1 cellular context compared by ENCODE assay signal in the genomic region with DNA sequence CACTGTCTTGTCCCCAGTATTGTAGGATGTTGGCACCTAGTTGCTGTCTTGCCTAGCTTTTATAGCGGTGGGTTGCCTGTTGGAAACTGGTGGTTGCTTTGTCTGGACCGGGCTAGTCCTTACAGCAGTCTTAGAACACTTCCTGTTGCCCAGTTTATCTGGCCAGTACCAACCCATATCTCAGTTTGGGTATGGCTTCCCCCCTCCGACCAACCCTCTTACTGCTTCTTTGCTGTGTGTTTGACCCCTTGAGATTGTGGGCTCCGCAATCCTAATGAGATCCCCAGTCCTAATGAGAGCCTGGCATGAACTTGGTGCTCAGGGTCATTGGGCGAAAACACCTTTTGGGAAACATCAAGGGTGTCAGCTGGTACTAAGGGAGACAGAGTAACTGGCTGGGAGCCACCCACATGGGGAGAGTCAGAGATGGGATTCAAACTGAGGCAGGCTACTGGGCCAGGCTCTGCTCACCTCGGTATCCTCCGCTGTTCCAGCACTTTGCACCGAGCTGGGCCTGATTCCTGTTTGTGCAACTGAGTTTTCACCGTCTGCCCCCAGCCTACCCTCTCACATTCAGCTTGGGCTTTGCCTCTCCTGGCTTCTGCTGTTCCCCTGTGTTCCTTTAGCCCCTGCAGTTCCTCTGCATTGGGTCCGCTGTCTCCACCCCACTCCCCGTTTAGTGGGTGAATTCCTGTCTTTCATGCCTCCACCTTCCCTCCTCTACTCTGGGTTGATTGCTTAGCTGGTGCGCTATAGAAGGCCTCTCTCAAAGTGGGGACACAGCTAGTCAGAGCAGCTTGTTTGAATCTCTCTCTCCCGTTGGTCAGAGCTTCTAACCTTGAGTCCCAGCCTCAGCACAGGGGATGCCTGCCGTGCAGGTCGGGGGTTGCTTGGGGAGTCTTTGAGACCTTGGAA.
TF ChIP-seq lines count a peak whose summit lies in the region.

No MANE protein-coding gene starts in this region.

TF ChIP-seq in K562, 482 proteins besides CTCF, POLR2A, EP300 and RAD21 (continued from another document):
- TF ChIP-seq, protein P1, sequence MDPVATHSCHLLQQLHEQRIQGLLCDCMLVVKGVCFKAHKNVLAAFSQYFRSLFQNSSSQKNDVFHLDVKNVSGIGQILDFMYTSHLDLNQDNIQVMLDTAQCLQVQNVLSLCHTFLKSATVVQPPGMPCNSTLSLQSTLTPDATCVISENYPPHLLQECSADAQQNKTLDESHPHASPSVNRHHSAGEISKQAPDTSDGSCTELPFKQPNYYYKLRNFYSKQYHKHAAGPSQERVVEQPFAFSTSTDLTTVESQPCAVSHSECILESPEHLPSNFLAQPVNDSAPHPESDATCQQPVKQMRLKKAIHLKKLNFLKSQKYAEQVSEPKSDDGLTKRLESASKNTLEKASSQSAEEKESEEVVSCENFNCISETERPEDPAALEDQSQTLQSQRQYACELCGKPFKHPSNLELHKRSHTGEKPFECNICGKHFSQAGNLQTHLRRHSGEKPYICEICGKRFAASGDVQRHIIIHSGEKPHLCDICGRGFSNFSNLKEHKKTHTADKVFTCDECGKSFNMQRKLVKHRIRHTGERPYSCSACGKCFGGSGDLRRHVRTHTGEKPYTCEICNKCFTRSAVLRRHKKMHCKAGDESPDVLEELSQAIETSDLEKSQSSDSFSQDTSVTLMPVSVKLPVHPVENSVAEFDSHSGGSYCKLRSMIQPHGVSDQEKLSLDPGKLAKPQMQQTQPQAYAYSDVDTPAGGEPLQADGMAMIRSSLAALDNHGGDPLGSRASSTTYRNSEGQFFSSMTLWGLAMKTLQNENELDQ (CRISPR knock-in tag; IDR thresholded peaks at IDR 0.05; ENCODE audit: borderline replicate concordance): no peak
- TF ChIP-seq PHF20 (IDR thresholded peaks at IDR 0.05; ENCODE audit: partially characterized antibody): peak; percentile 11
- TF ChIP-seq HDAC1 (IDR thresholded peaks at IDR 0.05): peak in 1 of 2 experiments; percentile 11; a peak in 1 of 4 replicates
- TF ChIP-seq BCOR (IDR thresholded peaks at IDR 0.05): peak; percentile 34; the same call in 1 of the 2 replicates
- no peak for TF ChIP-seq TOE1 (IDR thresholded peaks at IDR 0.05; ENCODE audit: borderline replicate concordance)
- no peak for TF ChIP-seq TOE1 (CRISPR knock-in tag; IDR thresholded peaks at IDR 0.05; ENCODE audit: borderline replicate concordance, low read depth)
- peak; percentile 56; the same call in 1 of the 2 replicates for TF ChIP-seq ZC3H4 (CRISPR knock-in tag; IDR thresholded peaks at IDR 0.05; ENCODE audit: borderline replicate concordance)
- TF ChIP-seq SMARCA4 (IDR thresholded peaks at IDR 0.05): 0 out of 2 replicates have a peak, but pooled peaks have one; percentile 9
- no peak for TF ChIP-seq RCOR1 (IDR thresholded peaks at IDR 0.05; ENCODE audit: borderline replicate concordance in 1 of 2, low read depth in 2 of 2, low read length in 2 of 2)
- 0 out of 2 replicates have a peak, but pooled peaks have one; percentile 17 for TF ChIP-seq SUPT5H (IDR thresholded peaks at IDR 0.05)
- TF ChIP-seq TCF3 (CRISPR knock-in tag; IDR thresholded peaks at IDR 0.05): 0 out of 2 replicates have a peak, but pooled peaks have one; percentile 9
- TF ChIP-seq, protein P2, sequence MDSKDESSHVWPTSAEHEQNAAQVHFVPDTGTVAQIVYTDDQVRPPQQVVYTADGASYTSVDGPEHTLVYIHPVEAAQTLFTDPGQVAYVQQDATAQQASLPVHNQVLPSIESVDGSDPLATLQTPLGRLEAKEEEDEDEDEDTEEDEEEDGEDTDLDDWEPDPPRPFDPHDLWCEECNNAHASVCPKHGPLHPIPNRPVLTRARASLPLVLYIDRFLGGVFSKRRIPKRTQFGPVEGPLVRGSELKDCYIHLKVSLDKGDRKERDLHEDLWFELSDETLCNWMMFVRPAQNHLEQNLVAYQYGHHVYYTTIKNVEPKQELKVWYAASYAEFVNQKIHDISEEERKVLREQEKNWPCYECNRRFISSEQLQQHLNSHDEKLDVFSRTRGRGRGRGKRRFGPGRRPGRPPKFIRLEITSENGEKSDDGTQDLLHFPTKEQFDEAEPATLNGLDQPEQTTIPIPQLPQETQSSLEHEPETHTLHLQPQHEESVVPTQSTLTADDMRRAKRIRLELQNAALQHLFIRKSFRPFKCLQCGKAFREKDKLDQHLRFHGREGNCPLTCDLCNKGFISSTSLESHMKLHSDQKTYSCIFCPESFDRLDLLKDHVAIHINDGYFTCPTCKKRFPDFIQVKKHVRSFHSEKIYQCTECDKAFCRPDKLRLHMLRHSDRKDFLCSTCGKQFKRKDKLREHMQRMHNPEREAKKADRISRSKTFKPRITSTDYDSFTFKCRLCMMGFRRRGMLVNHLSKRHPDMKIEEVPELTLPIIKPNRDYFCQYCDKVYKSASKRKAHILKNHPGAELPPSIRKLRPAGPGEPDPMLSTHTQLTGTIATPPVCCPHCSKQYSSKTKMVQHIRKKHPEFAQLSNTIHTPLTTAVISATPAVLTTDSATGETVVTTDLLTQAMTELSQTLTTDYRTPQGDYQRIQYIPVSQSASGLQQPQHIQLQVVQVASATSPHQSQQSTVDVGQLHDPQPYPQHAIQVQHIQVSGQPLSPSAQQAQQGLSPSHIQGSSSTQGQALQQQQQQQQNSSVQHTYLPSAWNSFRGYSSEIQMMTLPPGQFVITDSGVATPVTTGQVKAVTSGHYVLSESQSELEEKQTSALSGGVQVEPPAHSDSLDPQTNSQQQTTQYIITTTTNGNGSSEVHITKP (IDR thresholded peaks at IDR 0.05; ENCODE audit: partially characterized antibody): peak; percentile 32
- TF ChIP-seq CXXC5 (CRISPR knock-in tag; IDR thresholded peaks at IDR 0.05): 0 out of 2 replicates have a peak, but pooled peaks have one; percentile 0
- no peak for TF ChIP-seq PHF21A (IDR thresholded peaks at IDR 0.05; ENCODE audit: borderline replicate concordance, low read depth)
- TF ChIP-seq CREB1 (IDR thresholded peaks at IDR 0.05): no peak
- 0 out of 2 replicates have a peak, but pooled peaks have one; percentile 12 for TF ChIP-seq CREB1 (CRISPR knock-in tag; IDR thresholded peaks at IDR 0.05)
- TF ChIP-seq, protein P3, sequence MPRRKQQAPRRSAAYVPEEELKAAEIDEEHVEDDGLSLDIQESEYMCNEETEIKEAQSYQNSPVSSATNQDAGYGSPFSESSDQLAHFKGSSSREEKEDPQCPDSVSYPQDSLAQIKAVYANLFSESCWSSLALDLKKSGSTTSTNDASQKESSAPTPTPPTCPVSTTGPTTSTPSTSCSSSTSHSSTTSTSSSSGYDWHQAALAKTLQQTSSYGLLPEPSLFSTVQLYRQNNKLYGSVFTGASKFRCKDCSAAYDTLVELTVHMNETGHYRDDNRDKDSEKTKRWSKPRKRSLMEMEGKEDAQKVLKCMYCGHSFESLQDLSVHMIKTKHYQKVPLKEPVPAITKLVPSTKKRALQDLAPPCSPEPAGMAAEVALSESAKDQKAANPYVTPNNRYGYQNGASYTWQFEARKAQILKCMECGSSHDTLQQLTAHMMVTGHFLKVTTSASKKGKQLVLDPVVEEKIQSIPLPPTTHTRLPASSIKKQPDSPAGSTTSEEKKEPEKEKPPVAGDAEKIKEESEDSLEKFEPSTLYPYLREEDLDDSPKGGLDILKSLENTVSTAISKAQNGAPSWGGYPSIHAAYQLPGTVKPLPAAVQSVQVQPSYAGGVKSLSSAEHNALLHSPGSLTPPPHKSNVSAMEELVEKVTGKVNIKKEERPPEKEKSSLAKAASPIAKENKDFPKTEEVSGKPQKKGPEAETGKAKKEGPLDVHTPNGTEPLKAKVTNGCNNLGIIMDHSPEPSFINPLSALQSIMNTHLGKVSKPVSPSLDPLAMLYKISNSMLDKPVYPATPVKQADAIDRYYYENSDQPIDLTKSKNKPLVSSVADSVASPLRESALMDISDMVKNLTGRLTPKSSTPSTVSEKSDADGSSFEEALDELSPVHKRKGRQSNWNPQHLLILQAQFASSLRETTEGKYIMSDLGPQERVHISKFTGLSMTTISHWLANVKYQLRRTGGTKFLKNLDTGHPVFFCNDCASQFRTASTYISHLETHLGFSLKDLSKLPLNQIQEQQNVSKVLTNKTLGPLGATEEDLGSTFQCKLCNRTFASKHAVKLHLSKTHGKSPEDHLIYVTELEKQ (CRISPR knock-in tag; IDR thresholded peaks at IDR 0.05): no peak
- TF ChIP-seq, protein P4, sequence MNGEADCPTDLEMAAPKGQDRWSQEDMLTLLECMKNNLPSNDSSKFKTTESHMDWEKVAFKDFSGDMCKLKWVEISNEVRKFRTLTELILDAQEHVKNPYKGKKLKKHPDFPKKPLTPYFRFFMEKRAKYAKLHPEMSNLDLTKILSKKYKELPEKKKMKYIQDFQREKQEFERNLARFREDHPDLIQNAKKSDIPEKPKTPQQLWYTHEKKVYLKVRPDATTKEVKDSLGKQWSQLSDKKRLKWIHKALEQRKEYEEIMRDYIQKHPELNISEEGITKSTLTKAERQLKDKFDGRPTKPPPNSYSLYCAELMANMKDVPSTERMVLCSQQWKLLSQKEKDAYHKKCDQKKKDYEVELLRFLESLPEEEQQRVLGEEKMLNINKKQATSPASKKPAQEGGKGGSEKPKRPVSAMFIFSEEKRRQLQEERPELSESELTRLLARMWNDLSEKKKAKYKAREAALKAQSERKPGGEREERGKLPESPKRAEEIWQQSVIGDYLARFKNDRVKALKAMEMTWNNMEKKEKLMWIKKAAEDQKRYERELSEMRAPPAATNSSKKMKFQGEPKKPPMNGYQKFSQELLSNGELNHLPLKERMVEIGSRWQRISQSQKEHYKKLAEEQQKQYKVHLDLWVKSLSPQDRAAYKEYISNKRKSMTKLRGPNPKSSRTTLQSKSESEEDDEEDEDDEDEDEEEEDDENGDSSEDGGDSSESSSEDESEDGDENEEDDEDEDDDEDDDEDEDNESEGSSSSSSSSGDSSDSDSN (IDR thresholded peaks at IDR 0.05; ENCODE audit: borderline replicate concordance in 1 of 2, low read depth in 2 of 2, low read length in 2 of 2): peak in 1 of 2 experiments; percentile 32; a peak in 1 of 4 replicates
- TF ChIP-seq, protein P5, sequence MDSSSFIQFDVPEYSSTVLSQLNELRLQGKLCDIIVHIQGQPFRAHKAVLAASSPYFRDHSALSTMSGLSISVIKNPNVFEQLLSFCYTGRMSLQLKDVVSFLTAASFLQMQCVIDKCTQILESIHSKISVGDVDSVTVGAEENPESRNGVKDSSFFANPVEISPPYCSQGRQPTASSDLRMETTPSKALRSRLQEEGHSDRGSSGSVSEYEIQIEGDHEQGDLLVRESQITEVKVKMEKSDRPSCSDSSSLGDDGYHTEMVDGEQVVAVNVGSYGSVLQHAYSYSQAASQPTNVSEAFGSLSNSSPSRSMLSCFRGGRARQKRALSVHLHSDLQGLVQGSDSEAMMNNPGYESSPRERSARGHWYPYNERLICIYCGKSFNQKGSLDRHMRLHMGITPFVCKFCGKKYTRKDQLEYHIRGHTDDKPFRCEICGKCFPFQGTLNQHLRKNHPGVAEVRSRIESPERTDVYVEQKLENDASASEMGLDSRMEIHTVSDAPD (CRISPR knock-in tag; IDR thresholded peaks at IDR 0.05): no peak
- peak; percentile 18; the same call in 1 of the 2 replicates for TF ChIP-seq ETV1 (tag; conservative IDR thresholded peaks at IDR 0.05; ENCODE audit: low read depth)
- no peak for TF ChIP-seq ZNF431 (CRISPR knock-in tag; IDR thresholded peaks at IDR 0.05)
- TF ChIP-seq ZNF217 (CRISPR knock-in tag; IDR thresholded peaks at IDR 0.05): no peak
- TF ChIP-seq, protein P6, sequence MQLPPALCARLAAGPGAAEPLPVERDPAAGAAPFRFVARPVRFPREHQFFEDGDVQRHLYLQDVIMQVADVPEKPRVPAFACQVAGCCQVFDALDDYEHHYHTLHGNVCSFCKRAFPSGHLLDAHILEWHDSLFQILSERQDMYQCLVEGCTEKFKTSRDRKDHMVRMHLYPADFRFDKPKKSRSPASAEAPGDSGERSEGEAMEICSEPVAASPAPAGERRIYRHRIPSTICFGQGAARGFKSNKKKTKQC (CRISPR knock-in tag; IDR thresholded peaks at IDR 0.05): 0 out of 2 replicates have a peak, but pooled peaks have one; percentile 10
- TF ChIP-seq MTF1 (CRISPR knock-in tag; IDR thresholded peaks at IDR 0.05; ENCODE audit: borderline replicate concordance): no peak
- 0 out of 2 replicates have a peak, but pooled peaks have one; percentile 44 for TF ChIP-seq HDGF (IDR thresholded peaks at IDR 0.05)
- TF ChIP-seq GABPB2 (CRISPR knock-in tag; conservative IDR thresholded peaks at IDR 0.05): no peak
